ENCODE assay signal across 1 cellular context in genomic region chr2:181907005-181907549, GRCh38.
TF ChIP-seq lines count a peak whose summit lies in the region.

No MANE protein-coding gene starts in this region.

TF ChIP-seq in HepG2, 621 proteins besides CTCF, POLR2A, EP300 and RAD21 (continued from another document):
- TF ChIP-seq, protein P1, sequence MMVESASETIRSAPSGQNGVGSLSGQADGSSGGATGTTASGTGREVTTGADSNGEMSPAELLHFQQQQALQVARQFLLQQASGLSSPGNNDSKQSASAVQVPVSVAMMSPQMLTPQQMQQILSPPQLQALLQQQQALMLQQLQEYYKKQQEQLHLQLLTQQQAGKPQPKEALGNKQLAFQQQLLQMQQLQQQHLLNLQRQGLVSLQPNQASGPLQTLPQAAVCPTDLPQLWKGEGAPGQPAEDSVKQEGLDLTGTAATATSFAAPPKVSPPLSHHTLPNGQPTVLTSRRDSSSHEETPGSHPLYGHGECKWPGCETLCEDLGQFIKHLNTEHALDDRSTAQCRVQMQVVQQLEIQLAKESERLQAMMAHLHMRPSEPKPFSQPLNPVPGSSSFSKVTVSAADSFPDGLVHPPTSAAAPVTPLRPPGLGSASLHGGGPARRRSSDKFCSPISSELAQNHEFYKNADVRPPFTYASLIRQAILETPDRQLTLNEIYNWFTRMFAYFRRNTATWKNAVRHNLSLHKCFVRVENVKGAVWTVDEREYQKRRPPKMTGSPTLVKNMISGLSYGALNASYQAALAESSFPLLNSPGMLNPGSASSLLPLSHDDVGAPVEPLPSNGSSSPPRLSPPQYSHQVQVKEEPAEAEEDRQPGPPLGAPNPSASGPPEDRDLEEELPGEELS (CRISPR knock-in tag; IDR thresholded peaks at IDR 0.05), result peak; percentile 27; the same call in 1 of the 2 replicates
- TF ChIP-seq NCOR1 (IDR thresholded peaks at IDR 0.05; ENCODE audit: borderline replicate concordance, low read length) (no peak), SP4 (CRISPR knock-in tag; IDR thresholded peaks at IDR 0.05) (no peak), RBFOX2 (IDR thresholded peaks at IDR 0.05; ENCODE audit: low read depth, low read length) (0 out of 2 replicates have a peak, but pooled peaks have one; percentile 19), THAP11 (CRISPR knock-in tag; IDR thresholded peaks at IDR 0.05) (0 out of 2 replicates have a peak, but pooled peaks have one; percentile 13), SOX13 (IDR thresholded peaks at IDR 0.05) (no peak), SOX13 (CRISPR knock-in tag; conservative IDR thresholded peaks at IDR 0.05 in 1 of 2, IDR thresholded peaks at IDR 0.05 in 1 of 2) (peak in 1 of 2 experiments; percentile 94; a peak in 2 of 4 replicates), ZNF44 (CRISPR knock-in tag; IDR thresholded peaks at IDR 0.05) (no peak), KLF9 (CRISPR knock-in tag; IDR thresholded peaks at IDR 0.05; ENCODE audit: low read depth) (no peak), TARDBP (CRISPR knock-in tag; IDR thresholded peaks at IDR 0.05) (0 out of 2 replicates have a peak, but pooled peaks have one; percentile 27), ZNF629 (CRISPR knock-in tag; conservative IDR thresholded peaks at IDR 0.05) (no peak), ZNF333 (CRISPR knock-in tag; IDR thresholded peaks at IDR 0.05; ENCODE audit: borderline replicate concordance) (no peak), SAP130 (CRISPR knock-in tag; IDR thresholded peaks at IDR 0.05; ENCODE audit: low read depth) (peak; percentile 49), ZKSCAN1 (IDR thresholded peaks at IDR 0.05; ENCODE audit: low read length) (no peak), ZNF431 (CRISPR knock-in tag; IDR thresholded peaks at IDR 0.05; ENCODE audit: borderline replicate concordance, low read depth) (no peak), MIER3 (CRISPR knock-in tag; IDR thresholded peaks at IDR 0.05; ENCODE audit: borderline replicate concordance) (peak; percentile 37; the same call in 1 of the 2 replicates), FOXK1 (CRISPR knock-in tag; IDR thresholded peaks at IDR 0.05; ENCODE audit: borderline replicate concordance, low read depth) (peak; percentile 37; the same call in 1 of the 2 replicates), FOXJ3 (CRISPR knock-in tag; IDR thresholded peaks at IDR 0.05; ENCODE audit: borderline replicate concordance) (0 out of 2 replicates have a peak, but pooled peaks have one; percentile 34), HMG20A (CRISPR knock-in tag; IDR thresholded peaks at IDR 0.05; ENCODE audit: borderline replicate concordance) (peak; percentile 91; the same call in 1 of the 2 replicates)
- TF ChIP-seq, protein P2, sequence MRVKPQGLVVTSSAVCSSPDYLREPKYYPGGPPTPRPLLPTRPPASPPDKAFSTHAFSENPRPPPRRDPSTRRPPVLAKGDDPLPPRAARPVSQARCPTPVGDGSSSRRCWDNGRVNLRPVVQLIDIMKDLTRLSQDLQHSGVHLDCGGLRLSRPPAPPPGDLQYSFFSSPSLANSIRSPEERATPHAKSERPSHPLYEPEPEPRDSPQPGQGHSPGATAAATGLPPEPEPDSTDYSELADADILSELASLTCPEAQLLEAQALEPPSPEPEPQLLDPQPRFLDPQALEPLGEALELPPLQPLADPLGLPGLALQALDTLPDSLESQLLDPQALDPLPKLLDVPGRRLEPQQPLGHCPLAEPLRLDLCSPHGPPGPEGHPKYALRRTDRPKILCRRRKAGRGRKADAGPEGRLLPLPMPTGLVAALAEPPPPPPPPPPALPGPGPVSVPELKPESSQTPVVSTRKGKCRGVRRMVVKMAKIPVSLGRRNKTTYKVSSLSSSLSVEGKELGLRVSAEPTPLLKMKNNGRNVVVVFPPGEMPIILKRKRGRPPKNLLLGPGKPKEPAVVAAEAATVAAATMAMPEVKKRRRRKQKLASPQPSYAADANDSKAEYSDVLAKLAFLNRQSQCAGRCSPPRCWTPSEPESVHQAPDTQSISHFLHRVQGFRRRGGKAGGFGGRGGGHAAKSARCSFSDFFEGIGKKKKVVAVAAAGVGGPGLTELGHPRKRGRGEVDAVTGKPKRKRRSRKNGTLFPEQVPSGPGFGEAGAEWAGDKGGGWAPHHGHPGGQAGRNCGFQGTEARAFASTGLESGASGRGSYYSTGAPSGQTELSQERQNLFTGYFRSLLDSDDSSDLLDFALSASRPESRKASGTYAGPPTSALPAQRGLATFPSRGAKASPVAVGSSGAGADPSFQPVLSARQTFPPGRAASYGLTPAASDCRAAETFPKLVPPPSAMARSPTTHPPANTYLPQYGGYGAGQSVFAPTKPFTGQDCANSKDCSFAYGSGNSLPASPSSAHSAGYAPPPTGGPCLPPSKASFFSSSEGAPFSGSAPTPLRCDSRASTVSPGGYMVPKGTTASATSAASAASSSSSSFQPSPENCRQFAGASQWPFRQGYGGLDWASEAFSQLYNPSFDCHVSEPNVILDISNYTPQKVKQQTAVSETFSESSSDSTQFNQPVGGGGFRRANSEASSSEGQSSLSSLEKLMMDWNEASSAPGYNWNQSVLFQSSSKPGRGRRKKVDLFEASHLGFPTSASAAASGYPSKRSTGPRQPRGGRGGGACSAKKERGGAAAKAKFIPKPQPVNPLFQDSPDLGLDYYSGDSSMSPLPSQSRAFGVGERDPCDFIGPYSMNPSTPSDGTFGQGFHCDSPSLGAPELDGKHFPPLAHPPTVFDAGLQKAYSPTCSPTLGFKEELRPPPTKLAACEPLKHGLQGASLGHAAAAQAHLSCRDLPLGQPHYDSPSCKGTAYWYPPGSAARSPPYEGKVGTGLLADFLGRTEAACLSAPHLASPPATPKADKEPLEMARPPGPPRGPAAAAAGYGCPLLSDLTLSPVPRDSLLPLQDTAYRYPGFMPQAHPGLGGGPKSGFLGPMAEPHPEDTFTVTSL (CRISPR knock-in tag; IDR thresholded peaks at IDR 0.05; ENCODE audit: borderline replicate concordance), result peak; percentile 57; the same call in 1 of the 2 replicates
